In the genomic region with DNA sequence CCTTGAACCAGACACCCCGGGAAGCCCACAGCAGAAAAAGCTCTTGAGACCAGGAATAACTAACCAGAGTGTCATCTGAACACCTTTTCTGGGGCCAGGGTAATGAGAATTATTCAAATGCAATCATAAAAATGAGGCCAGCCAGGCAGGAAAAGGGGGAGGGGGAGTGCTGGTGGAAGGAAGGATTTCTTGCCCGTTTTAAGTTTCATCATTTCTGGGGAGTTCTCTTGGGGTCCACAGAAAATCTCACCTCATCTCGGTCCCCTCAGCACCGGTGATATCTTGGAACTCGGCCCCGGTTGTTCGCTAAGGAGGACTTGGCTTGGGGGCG, we compare ENCODE assay signal across 9 cellular contexts. TPM values are rescaled to one million over a fixed set of nuclear protein-coding genes. Genes with fewer than 3 reads are reported as not detected.
A peak's percentile ranks its signal among the peaks of the same experiment; 100 is the strongest.
DNase-seq lines count a peak whose midpoint lies in the region; ATAC-seq and TF ChIP-seq lines count a peak whose summit lies in the region.
"Had no signal": no experiment of that assay in that cellular context is flagged by ENCODE, and none has a peak within 500 bp of the region (broad histone marks: within the 10 kb centered on the region; RNA-seq: fewer than 3 reads in every experiment).

No MANE protein-coding gene starts in this region.

- no peak overlapping the region for H4K8ac ChIP-seq in trophoblast cell (ENCODE audit: low read depth, low read length)

- no peak overlapping the region for H2AK5ac ChIP-seq in trophoblast cell (ENCODE audit: low read length)

- no peak for TF ChIP-seq CTCF in Caco-2 (IDR thresholded peaks at IDR 0.05; ENCODE audit: insufficient read depth in 1 of 2, low read depth in 1 of 2, low read length in 1 of 2, severe bottlenecking in 1 of 2, unreplicated experiment in 1 of 2)
- no peak for TF ChIP-seq CTCF in fibroblast of pulmonary artery (IDR thresholded peaks at IDR 0.05; ENCODE audit: low read length, missing control alignments)
- no peak for TF ChIP-seq CTCF in mucosa of descending colon (IDR thresholded peaks at IDR 0.05)
- no peak for TF ChIP-seq CTCF in OCI-LY7 (conservative IDR thresholded peaks at IDR 0.05; ENCODE audit: low read length)

- no peaks in the 10 kb centered on the region for H3K9me2 ChIP-seq in OCI-LY7 (ENCODE audit: insufficient read depth, low read length)

- H4K12ac ChIP-seq in trophoblast cell (ENCODE audit: low read depth, low read length): no peak overlapping the region

- BruUV-seq in Caco-2 (replicated peaks; lab: Mats Ljungman, UMichigan) (no TSS peak), OCI-LY7 (replicated peaks; lab: Mats Ljungman, UMichigan) (no TSS peak)

- no peak overlapping the region for H3K14ac ChIP-seq in trophoblast cell (ENCODE audit: low read length)

- no peak overlapping the region for H2BK5ac ChIP-seq in trophoblast cell (ENCODE audit: low read depth, low read length, poor library complexity)

- H3K23ac ChIP-seq in trophoblast cell (ENCODE audit: low read length): no peak overlapping the region

- H3K27me3 Mint-ChIP-seq in Caco-2 (ENCODE audit: insufficient read depth, unreplicated experiment): peaks cover 31% of the 10 kb centered on the region

- H3K36me3 ChIP-seq in Caco-2 (ENCODE audit: control insufficient read depth, insufficient read depth, low read length) (no peaks in the 10 kb centered on the region), SJCRH30 (no peaks in the 10 kb centered on the region), trophoblast cell (ENCODE audit: control insufficient read depth in 1 of 2, insufficient read depth in 2 of 2, low read length in 2 of 2) (no peaks in the 10 kb centered on the region), mucosa of descending colon (ENCODE audit: low read depth) (no peaks in the 10 kb centered on the region), OCI-LY7 (ENCODE audit: insufficient read depth, low read length) (no peaks in the 10 kb centered on the region)

- H3K4me1 Mint-ChIP-seq in Caco-2 (ENCODE audit: low read depth, unreplicated experiment): peaks cover 8% of the 10 kb centered on the region

- H3K4ac ChIP-seq in trophoblast cell (ENCODE audit: low read depth, low read length): no peak overlapping the region

- ATAC-seq in mucosa of descending colon: no peak
- ATAC-seq in GM19324 (IDR thresholded peaks at IDR 0.05; ENCODE audit: low FRiP score, unreplicated experiment): no peak
- ATAC-seq in HG02840 (IDR thresholded peaks at IDR 0.05; ENCODE audit: low FRiP score, unreplicated experiment): no peak

- H2BK120ac ChIP-seq in trophoblast cell (ENCODE audit: insufficient read depth, low read length, poor library complexity): no peak overlapping the region

- DNase-seq in Caco-2 (peak in 1 of 2 experiments; percentile 29), SJCRH30 (no peak), fibroblast of pulmonary artery (ENCODE audit: low read depth) (no peak), trophoblast cell (no peak), mucosa of descending colon (no peak), OCI-LY7 (ENCODE audit: low spot score) (no peak)

- no peaks in the 10 kb centered on the region for H3K79me2 ChIP-seq in trophoblast cell (ENCODE audit: control insufficient read depth, insufficient read depth, low read length, poor library complexity)
- H3K79me2 ChIP-seq in OCI-LY7 (ENCODE audit: insufficient read depth, low read depth, low read length): no peaks in the 10 kb centered on the region

- no peak overlapping the region for H2BK12ac ChIP-seq in trophoblast cell (ENCODE audit: low read length)

- WGBS in trophoblast cell (ENCODE audit: extremely low coverage, insufficient coverage, insufficient read length): no CpG with 5 or more reads among the region's 8 CpGs

- no peak overlapping the region for H4K91ac ChIP-seq in trophoblast cell (ENCODE audit: low read depth, low read length)

- intact Hi-C loops in Caco-2 (cut with micrococcal nuclease; ENCODE audit: unreplicated experiment): loop anchor here (1.0 to 10.0 kb wide), 4 partner anchors 73 to 711 kb away; no protein-coding TSS in a partner anchor
- intact Hi-C loops in mucosa of descending colon (cut with DNase I, micrococcal nuclease): no loop called here
- intact Hi-C loops in OCI-LY7 (cut with micrococcal nuclease; ENCODE audit: unreplicated experiment): no loop called here

- H2AFZ ChIP-seq in trophoblast cell (ENCODE audit: insufficient read depth, low read length, poor library complexity): no peak overlapping the region
- H2AFZ ChIP-seq in OCI-LY7 (ENCODE audit: low read length): no peak overlapping the region

- H3K4me1 ChIP-seq in Caco-2 (peaks cover 5% of the 10 kb centered on the region), SJCRH30 (peaks cover 18% of the 10 kb centered on the region), trophoblast cell (ENCODE audit: control insufficient read depth in 1 of 2, insufficient read depth in 2 of 2, low read length in 2 of 2) (peaks cover 6 to 19% of the 10 kb centered on the region in 2 experiments), mucosa of descending colon (ENCODE audit: low read depth) (peaks cover 11% of the 10 kb centered on the region), OCI-LY7 (ENCODE audit: insufficient read depth, low read length, poor library complexity, severe bottlenecking) (no peaks in the 10 kb centered on the region)

- no peak overlapping the region for H3K18ac ChIP-seq in trophoblast cell (ENCODE audit: low read length)

- H3K27me3 ChIP-seq in Caco-2 (replicated peaks; ENCODE audit: control insufficient read depth, insufficient read depth, low read length): peaks cover 11% of the 10 kb centered on the region
- no peaks in the 10 kb centered on the region for H3K27me3 ChIP-seq in SJCRH30
- peaks cover 23% of the 10 kb centered on the region for H3K27me3 ChIP-seq in trophoblast cell (ENCODE audit: insufficient read depth, low read length)

- peaks cover 8% of the 10 kb centered on the region for H3K36me3 Mint-ChIP-seq in Caco-2 (ENCODE audit: insufficient read depth, unreplicated experiment)

- peaks cover 2% of the 10 kb centered on the region for H3K79me1 ChIP-seq in trophoblast cell (ENCODE audit: low read length)

- H3K9me3 ChIP-seq in Caco-2: no peaks in the 10 kb centered on the region
- H3K9me3 ChIP-seq in SJCRH30 (replicated peaks): no peaks in the 10 kb centered on the region
- H3K9me3 ChIP-seq in trophoblast cell (ENCODE audit: insufficient read depth, low read depth, low read length): no peaks in the 10 kb centered on the region
- H3K9me3 ChIP-seq in mucosa of descending colon: no peaks in the 10 kb centered on the region
- H3K9me3 ChIP-seq in OCI-LY7 (ENCODE audit: low read length): no peaks in the 10 kb centered on the region

- H3K9ac ChIP-seq in trophoblast cell (ENCODE audit: low read length): no peak overlapping the region

- H3K27ac Mint-ChIP-seq in Caco-2 (ENCODE audit: unreplicated experiment): no peak overlapping the region

- no peaks in the 10 kb centered on the region for H4K20me1 ChIP-seq in OCI-LY7 (ENCODE audit: insufficient read depth, low read length)

- H3K27ac ChIP-seq in SJCRH30 (peak overlapping the region; percentile 63), trophoblast cell (ENCODE audit: low read depth, low read length) (no peak overlapping the region), OCI-LY7 (ENCODE audit: low read depth, low read length, poor library complexity, severe bottlenecking) (no peak overlapping the region)

- peak overlapping the region; percentile 55 for H3K4me2 ChIP-seq in trophoblast cell (ENCODE audit: low read length)
- no peak overlapping the region for H3K4me2 ChIP-seq in OCI-LY7 (ENCODE audit: low read length)

- POLR2A ChIA-PET in Caco-2 (lab: Charles Lee) (no interaction called here), OCI-LY7 (lab: Charles Lee) (interaction anchor here (0.6 kb wide), 1 partner anchor 95 kb away, joined by 3 read pairs; no protein-coding TSS in a partner anchor)

- CTCF ChIA-PET in Caco-2 (lab: Charles Lee) (interaction anchor here (1.0 to 1.5 kb wide), 4 partner anchors 40 to 68 kb away, joined by 4 to 8 read pairs (median 6); no protein-coding TSS in a partner anchor), OCI-LY7 (lab: Charles Lee; ENCODE audit: unreplicated experiment) (no interaction called here)

- H3K4me3 ChIP-seq in Caco-2 (ENCODE audit: low read depth, low read length) (no peak overlapping the region), SJCRH30 (peak overlapping the region; percentile 95), fibroblast of pulmonary artery (replicated peaks; ENCODE audit: low read depth, low read length) (peak overlapping the region; percentile 40), trophoblast cell (ENCODE audit: low read depth, low read length) (no peak overlapping the region), mucosa of descending colon (no peak overlapping the region), OCI-LY7 (ENCODE audit: low read depth, low read length, poor library complexity, severe bottlenecking) (no peak overlapping the region)

- peak overlapping the region; percentile 76 for H3K4me3 Mint-ChIP-seq in Caco-2 (ENCODE audit: unreplicated experiment)

- H3K9me3 Mint-ChIP-seq in Caco-2 (ENCODE audit: unreplicated experiment): no peaks in the 10 kb centered on the region

RNA-seq across cellular contexts. Expression of a gene that starts 0.5 kb away (rescaled TPM):
- total RNA-seq in Caco-2 (2022) (not detected in 2 replicates), mucosa of descending colon (1 to 10 TPM; 1.5 to 4.0 (median 1.9) TPM), OCI-LY7 (2022) (not detected in 2 replicates)
- total RNA-seq in SJCRH30 (2014; rRNA removed; shearing (Covaris generic)): 13.1 and 15.1 TPM in 2 replicates
- polyA plus RNA-seq in trophoblast cell (2013): 1.5 and 1.9 TPM in 2 replicates
- not detected in 2 replicates for total RNA-seq in OCI-LY7 (2014; rRNA removed; shearing (Covaris generic))
- total RNA-seq: renal cortical epithelial cell had no signal

RNA-seq across cellular contexts. Expression of a gene that starts 52.6 kb away (rescaled TPM):
- total RNA-seq in Caco-2 (2022): 15.5 and 20.3 TPM in 2 replicates
- total RNA-seq in SJCRH30 (2014; rRNA removed; shearing (Covaris generic)): 19.1 and 22.0 TPM in 2 replicates
- 5.1 and 5.5 TPM in 2 replicates for polyA plus RNA-seq in trophoblast cell (2013)
- total RNA-seq in mucosa of descending colon: 10 to 100 TPM; 12.5 to 16.9 (median 16.1) TPM
- total RNA-seq in OCI-LY7 (2014; rRNA removed; shearing (Covaris generic)): 19.6 and 28.1 TPM in 2 replicates
- total RNA-seq in OCI-LY7 (2022): 24.4 and 25.4 TPM in 2 replicates

Comparison
In these comparisons a context has a peak if more than half of its experiments do, and no peak if none do; other contexts are left out.
1. H3K4me3 ChIP-seq: peak in SJCRH30 (single experiment) and fibroblast of pulmonary artery (single experiment); none in Caco-2 (single experiment), trophoblast cell (single experiment), mucosa of descending colon (single experiment) and OCI-LY7 (single experiment).